ENCODE assay signal across 25 cellular contexts in the genomic region with DNA sequence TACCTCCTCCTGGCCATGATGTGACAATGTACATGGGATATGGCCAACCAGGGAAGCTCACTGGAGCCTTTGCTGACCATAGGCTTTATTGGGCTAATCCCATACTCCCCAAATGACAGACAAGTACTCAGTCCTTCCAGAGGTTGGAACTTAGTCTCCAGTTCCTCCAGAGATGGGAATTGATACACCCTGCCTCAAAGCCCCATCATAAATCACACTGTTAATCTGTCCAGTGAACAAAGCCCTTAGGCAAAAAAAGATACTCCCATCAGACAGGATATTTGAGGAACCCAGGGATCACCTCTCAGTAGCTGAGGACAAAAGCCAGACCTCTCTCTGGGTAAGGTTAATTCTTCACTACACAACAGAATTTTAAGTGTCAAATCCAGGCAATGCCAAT.
DNase-seq lines count a peak whose midpoint lies in the region; TF ChIP-seq lines count a peak whose summit lies in the region.
"Had no signal": no experiment of that assay in that cellular context is flagged by ENCODE, and none has a peak within 500 bp of the region (broad histone marks: within the 10 kb centered on the region; RNA-seq: fewer than 3 reads in every experiment).

No MANE protein-coding gene starts in this region.

- H2BK5ac ChIP-seq in trophoblast cell (ENCODE audit: low read depth, low read length, poor library complexity) = no peak overlapping the region

- H3K23ac ChIP-seq in trophoblast cell (ENCODE audit: low read length) = no peak overlapping the region

- H3K36me3 ChIP-seq in trophoblast cell (ENCODE audit: control insufficient read depth in 1 of 2, insufficient read depth in 2 of 2, low read length in 2 of 2) = no peaks in the 10 kb centered on the region
- H3K36me3 ChIP-seq: BLaER1 treated with 17β-estradiol and CSF1 and Interleukin-3, amounts not matched to agents 10 nM and 100 nM; MG63; Peyer's patch had no signal

- H3K14ac ChIP-seq in trophoblast cell (ENCODE audit: low read length) = peak overlapping the region; percentile 57

- no peaks in the 10 kb centered on the region for H3K27me3 ChIP-seq in trophoblast cell (ENCODE audit: insufficient read depth, low read length)
- H3K27me3 ChIP-seq: BLaER1 treated with 17β-estradiol and CSF1 and Interleukin-3, amounts not matched to agents 10 nM and 100 nM; MG63; Peyer's patch had no signal

- peak overlapping the region; percentile 5 for H2BK120ac ChIP-seq in trophoblast cell (ENCODE audit: insufficient read depth, low read length, poor library complexity)

- H4K12ac ChIP-seq in trophoblast cell (ENCODE audit: low read depth, low read length) = no peak overlapping the region

- H2AFZ ChIP-seq in trophoblast cell (ENCODE audit: insufficient read depth, low read length, poor library complexity) = no peak overlapping the region

- peak; percentile 22 for DNase-seq in NCI-H82 (lab: John Stamatoyannopoulos, UW)
- no peak for DNase-seq in NCI-H82 treated with DMSO at 0.1 percent for 48 hours (lab: John Stamatoyannopoulos, UW; ENCODE audit: unreplicated experiment)
- DNase-seq in NCI-H146 (lab: John Stamatoyannopoulos, UW) = peak; percentile 81
- DNase-seq in choroid plexus epithelial cell (ENCODE audit: low read depth) = peak; percentile 7
- DNase-seq in trophoblast cell = no peak
- DNase-seq in NCI-H2029 (lab: John Stamatoyannopoulos, UW) = no peak
- no peak for DNase-seq in NOMO-1 treated with DMSO at 0.1 percent for 48 hours (lab: John Stamatoyannopoulos, UW; ENCODE audit: unreplicated experiment)
- no peak for DNase-seq in AML-193 (lab: John Stamatoyannopoulos, UW)
- DNase-seq: CD4-positive, alpha-beta T cell; DMS79; EL; HCEC 1CT; KBM-7; MG63; NCI-H1105 treated with DMSO at 0.1 percent for 48 hours; NCI-H187; NCI-H2171; NCI-H226; NCI-H510A; NCI-H774; OCI-M1; Peyer's patch; SHP77 treated with DMSO at 0.1 percent for 48 hours; T-helper 1 cell had no signal

- no peak overlapping the region for H4K8ac ChIP-seq in trophoblast cell (ENCODE audit: low read depth, low read length)

- H3K4me1 ChIP-seq in trophoblast cell (ENCODE audit: control insufficient read depth in 1 of 2, insufficient read depth in 2 of 2, low read length in 2 of 2) = peaks cover 6 to 7% of the 10 kb centered on the region in 2 experiments
- H3K4me1 ChIP-seq: Peyer's patch had no signal

- no peak for TF ChIP-seq CTCF in choroid plexus epithelial cell (conservative IDR thresholded peaks at IDR 0.05; ENCODE audit: low read depth, low read length)

- H2BK12ac ChIP-seq in trophoblast cell (ENCODE audit: low read length) = peak overlapping the region; percentile 77

- H3K4me3 ChIP-seq in choroid plexus epithelial cell (ENCODE audit: low read depth, low read length) (no peak overlapping the region), trophoblast cell (ENCODE audit: low read depth, low read length) (no peak overlapping the region)
- H3K4me3 ChIP-seq: BLaER1 treated with 17β-estradiol and CSF1 and Interleukin-3, amounts not matched to agents 10 nM and 100 nM; MG63; Peyer's patch had no signal

- peak overlapping the region; percentile 82 for H3K18ac ChIP-seq in trophoblast cell (ENCODE audit: low read length)

- H3K79me2 ChIP-seq in trophoblast cell (ENCODE audit: control insufficient read depth, insufficient read depth, low read length, poor library complexity) = no peaks in the 10 kb centered on the region

- no peak overlapping the region for H3K4me2 ChIP-seq in trophoblast cell (ENCODE audit: low read length)
- H3K4me2 ChIP-seq: BLaER1 treated with 17β-estradiol and CSF1 and Interleukin-3, amounts not matched to agents 10 nM and 100 nM had no signal

- H4K91ac ChIP-seq in trophoblast cell (ENCODE audit: low read depth, low read length) = peak overlapping the region; percentile 70

- H3K9ac ChIP-seq in trophoblast cell (ENCODE audit: low read length) = no peak overlapping the region
- H3K9ac ChIP-seq: BLaER1 treated with 17β-estradiol and CSF1 and Interleukin-3, amounts not matched to agents 10 nM and 100 nM had no signal

- H3K9me3 ChIP-seq in trophoblast cell (ENCODE audit: insufficient read depth, low read depth, low read length) = no peaks in the 10 kb centered on the region
- H3K9me3 ChIP-seq: BLaER1 treated with 17β-estradiol and CSF1 and Interleukin-3, amounts not matched to agents 10 nM and 100 nM; MG63; Peyer's patch had no signal

- no peak overlapping the region for H2AK5ac ChIP-seq in trophoblast cell (ENCODE audit: low read length)

- no peak overlapping the region for H3K4ac ChIP-seq in trophoblast cell (ENCODE audit: low read depth, low read length)

- peaks cover 6% of the 10 kb centered on the region for H3K79me1 ChIP-seq in trophoblast cell (ENCODE audit: low read length)

- peak overlapping the region; percentile 59 for H3K27ac ChIP-seq in trophoblast cell (ENCODE audit: low read depth, low read length)
- H3K27ac ChIP-seq: BLaER1 treated with 17β-estradiol and CSF1 and Interleukin-3, amounts not matched to agents 10 nM and 100 nM; Peyer's patch had no signal

Comparison
In these comparisons a context has a peak if more than half of its experiments do, and no peak if none do; other contexts are left out.
1. DNase-seq: peak in NCI-H82 (single experiment), NCI-H146 (single experiment) and choroid plexus epithelial cell (single experiment); none in NCI-H82 treated with DMSO at 0.1 percent for 48 hours (single experiment), trophoblast cell (0 of 2), NCI-H2029 (single experiment), NOMO-1 treated with DMSO at 0.1 percent for 48 hours (single experiment) and AML-193 (0 of 2).